20 cellular contexts compared by ENCODE assay signal in genomic region chr11:86447763-86448480, GRCh38.
DNase-seq lines count a peak whose midpoint lies in the region; ATAC-seq and TF ChIP-seq lines count a peak whose summit lies in the region.
"Had no signal": no experiment of that assay in that cellular context is flagged by ENCODE, and none has a peak within 500 bp of the region (broad histone marks: within the 10 kb centered on the region; RNA-seq: fewer than 3 reads in every experiment).

No MANE protein-coding gene starts in this region.

- no peaks in the 10 kb centered on the region for H3K4me1 ChIP-seq in Peyer's patch
- H3K4me1 ChIP-seq: left ventricle myocardium inferior had no signal

- H3K4me3 Mint-ChIP-seq in activated naive CD4-positive, alpha-beta T cell treated with anti-CD3 and anti-CD28 coated beads, Interleukin-2, amount 10 ng/mL, durations not matched to agents 7 days and 5 days, result no peak overlapping the region
- H3K4me3 Mint-ChIP-seq in stimulated activated effector memory CD8-positive, alpha-beta T cell treated with anti-CD3 and anti-CD28 coated beads, Interleukin-12 subunit alpha, Interleukin-12 subunit beta, amount 100 ng/mL, for 72 hours, result no peak overlapping the region

- peak overlapping the region; percentile 13 for H3K27ac Mint-ChIP-seq in activated naive CD4-positive, alpha-beta T cell treated with anti-CD3 and anti-CD28 coated beads, Interleukin-2, amount 10 ng/mL, durations not matched to agents 7 days and 5 days
- no peak overlapping the region for H3K27ac Mint-ChIP-seq in stimulated activated effector memory CD8-positive, alpha-beta T cell treated with anti-CD3 and anti-CD28 coated beads, Interleukin-12 subunit alpha, Interleukin-12 subunit beta, amount 100 ng/mL, for 72 hours

- no peak for TF ChIP-seq CTCF in Peyer's patch (IDR thresholded peaks at IDR 0.05)

- no peak overlapping the region for H3K4me3 ChIP-seq in Peyer's patch
- H3K4me3 ChIP-seq: esophagus squamous epithelium, left ventricle myocardium inferior had no signal

- no peaks in the 10 kb centered on the region for H3K36me3 Mint-ChIP-seq in activated naive CD4-positive, alpha-beta T cell treated with anti-CD3 and anti-CD28 coated beads, Interleukin-2, amount 10 ng/mL, durations not matched to agents 7 days and 5 days
- no peaks in the 10 kb centered on the region for H3K36me3 Mint-ChIP-seq in stimulated activated effector memory CD8-positive, alpha-beta T cell treated with anti-CD3 and anti-CD28 coated beads, Interleukin-12 subunit alpha, Interleukin-12 subunit beta, amount 100 ng/mL, for 72 hours

- no peaks in the 10 kb centered on the region for H3K36me3 ChIP-seq in Peyer's patch

- H3K27ac ChIP-seq in Peyer's patch, result no peak overlapping the region
- H3K27ac ChIP-seq: esophagus squamous epithelium, left ventricle myocardium inferior had no signal

- CTCF ChIA-PET in activated naive CD4-positive, alpha-beta T cell treated with anti-CD3 and anti-CD28 coated beads, Interleukin-2, amount 10 ng/mL, durations not matched to agents 7 days and 5 days (lab: Charles Lee), result interaction anchor here (0.6 to 4.0 kb wide), 5 partner anchors 10 to 508 kb away, joined by 3 to 13 read pairs (median 3); no protein-coding TSS in a partner anchor

- ATAC-seq in HG02884 (IDR thresholded peaks at IDR 0.05; ENCODE audit: unreplicated experiment), result peak; percentile 33
- ATAC-seq in stimulated activated effector memory CD8-positive, alpha-beta T cell treated with anti-CD3 and anti-CD28 coated beads, Interleukin-12 subunit alpha, Interleukin-12 subunit beta, amount 100 ng/mL, for 72 hours, result peak; percentile 83

- peaks cover 12% of the 10 kb centered on the region for H3K4me1 Mint-ChIP-seq in activated naive CD4-positive, alpha-beta T cell treated with anti-CD3 and anti-CD28 coated beads, Interleukin-2, amount 10 ng/mL, durations not matched to agents 7 days and 5 days
- peaks cover 17% of the 10 kb centered on the region for H3K4me1 Mint-ChIP-seq in stimulated activated effector memory CD8-positive, alpha-beta T cell treated with anti-CD3 and anti-CD28 coated beads, Interleukin-12 subunit alpha, Interleukin-12 subunit beta, amount 100 ng/mL, for 72 hours

- TF ChIP-seq POLR2A in Peyer's patch (IDR thresholded peaks at IDR 0.05), result no peak

- no peaks in the 10 kb centered on the region for H3K27me3 Mint-ChIP-seq in activated naive CD4-positive, alpha-beta T cell treated with anti-CD3 and anti-CD28 coated beads, Interleukin-2, amount 10 ng/mL, durations not matched to agents 7 days and 5 days

- H3K27me3 ChIP-seq in Peyer's patch, result no peaks in the 10 kb centered on the region
- H3K27me3 ChIP-seq: esophagus squamous epithelium had no signal

- no peaks in the 10 kb centered on the region for H3K9me3 Mint-ChIP-seq in activated naive CD4-positive, alpha-beta T cell treated with anti-CD3 and anti-CD28 coated beads, Interleukin-2, amount 10 ng/mL, durations not matched to agents 7 days and 5 days
- H3K9me3 Mint-ChIP-seq in stimulated activated effector memory CD8-positive, alpha-beta T cell treated with anti-CD3 and anti-CD28 coated beads, Interleukin-12 subunit alpha, Interleukin-12 subunit beta, amount 100 ng/mL, for 72 hours, result no peaks in the 10 kb centered on the region

- DNase-seq in activated naive CD4-positive, alpha-beta T cell treated with anti-CD3 and anti-CD28 coated beads, Interleukin-2, amount 10 ng/mL, durations not matched to agents 7 days and 5 days, result peak; percentile 40
- DNase-seq in activated naive CD4-positive, alpha-beta T cell treated with anti-CD3 and anti-CD28 coated beads, Interleukin-2, amount 50 U/mL, for 16 hours, result no peak
- DNase-seq in UCSD-AML1 (lab: John Stamatoyannopoulos, UW; ENCODE audit: unreplicated experiment) (peak; percentile 28), Peyer's patch (no peak), NCI-H1092 (lab: John Stamatoyannopoulos, UW) (no peak), COLO829 (ENCODE audit: low spot score) (no peak)
- DNase-seq in stimulated activated effector memory CD8-positive, alpha-beta T cell treated with anti-CD3 and anti-CD28 coated beads, Interleukin-12 subunit alpha, Interleukin-12 subunit beta, amount 100 ng/mL, for 72 hours (ENCODE audit: low spot score in 2 of 2), result peak in 1 of 2 donors; percentile 57
- DNase-seq: amygdala; caudate nucleus; effector CD8-positive, alpha-beta T cell; esophagus squamous epithelium; HCEC 1CT; KBM-7; left ventricle myocardium inferior; NCI-H524 treated with DMSO at 0.1 percent for 48 hours; nucleus accumbens; retina; Right ventricle myocardium superior; stimulated activated CD4-positive, alpha-beta T cell treated with anti-CD3 and anti-CD28 coated beads, Interleukin-12 subunit alpha, Interleukin-12 subunit beta, amount 100 ng/mL, for 4 hours had no signal

- no peaks in the 10 kb centered on the region for H3K9me3 ChIP-seq in Peyer's patch
- H3K9me3 ChIP-seq: esophagus squamous epithelium, left ventricle myocardium inferior had no signal

Comparison
In these comparisons a context has a peak if more than half of its experiments do, and no peak if none do; other contexts are left out.
1. DNase-seq: peak in activated naive CD4-positive, alpha-beta T cell treated with anti-CD3 and anti-CD28 coated beads, Interleukin-2, amount 10 ng/mL, durations not matched to agents 7 days and 5 days (single experiment) and UCSD-AML1 (single experiment); none in activated naive CD4-positive, alpha-beta T cell treated with anti-CD3 and anti-CD28 coated beads, Interleukin-2, amount 50 U/mL, for 16 hours (single experiment), Peyer's patch (0 of 3), NCI-H1092 (single experiment) and COLO829 (single experiment).